ENCODE assay signal across 7 cellular contexts in genomic region chr15:31391687-31392671, GRCh38.
DNase-seq lines count a peak whose midpoint lies in the region; ATAC-seq lines count a peak whose summit lies in the region.

No MANE protein-coding gene starts in this region.

- H3K4me1 Mint-ChIP-seq in activated CD4-positive, alpha-beta memory T cell treated with anti-CD3 and anti-CD28 coated beads, Interleukin-2, amount 10 ng/mL, durations not matched to agents 7 days and 5 days = peaks cover 49% of the 10 kb centered on the region

- no peaks in the 10 kb centered on the region for H3K36me3 ChIP-seq in ectodermal cell (ENCODE audit: control insufficient read depth, insufficient read depth, low read length)

- no peak overlapping the region for H3K27ac ChIP-seq in ectodermal cell (ENCODE audit: insufficient read depth, low read depth, low read length, poor library complexity, severe bottlenecking)

- POLR2A ChIA-PET in activated CD4-positive, alpha-beta memory T cell treated with anti-CD3 and anti-CD28 coated beads, Interleukin-2, amount 10 ng/mL, durations not matched to agents 7 days and 5 days (lab: Charles Lee) = interaction anchor here (0.8 to 2.3 kb wide), 25 partner anchors 9 to 177 kb away, joined by 3 to 56 read pairs (median 5); partner anchors contain the start of gene KLF13

- peak overlapping the region; percentile 80 for H3K27ac Mint-ChIP-seq in activated CD4-positive, alpha-beta memory T cell treated with anti-CD3 and anti-CD28 coated beads, Interleukin-2, amount 10 ng/mL, durations not matched to agents 7 days and 5 days

- peaks cover 21% of the 10 kb centered on the region for H3K36me3 Mint-ChIP-seq in activated CD4-positive, alpha-beta memory T cell treated with anti-CD3 and anti-CD28 coated beads, Interleukin-2, amount 10 ng/mL, durations not matched to agents 7 days and 5 days (ENCODE audit: low read depth)

- H3K4me1 ChIP-seq in ectodermal cell (ENCODE audit: control insufficient read depth, insufficient read depth, low read length) = no peaks in the 10 kb centered on the region

- peak; percentile 4 to 8 for DNase-seq in NCI-H1930 (lab: John Stamatoyannopoulos, UW)
- DNase-seq in activated CD4-positive, alpha-beta memory T cell treated with anti-CD3 and anti-CD28 coated beads, Interleukin-2, amount 10 ng/mL, durations not matched to agents 7 days and 5 days = peak; percentile 87
- DNase-seq in medulla oblongata (ENCODE audit: extremely low spot score) = peak; percentile 58
- DNase-seq in stimulated activated CD8-positive, alpha-beta memory T cell treated with anti-CD3 and anti-CD28 coated beads, Interleukin-12 subunit alpha, Interleukin-12 subunit beta, amount 100 ng/mL, for 1 hour (ENCODE audit: low read depth) = peak; percentile 66

- peaks cover 5% of the 10 kb centered on the region for H3K9me3 Mint-ChIP-seq in activated CD4-positive, alpha-beta memory T cell treated with anti-CD3 and anti-CD28 coated beads, Interleukin-2, amount 10 ng/mL, durations not matched to agents 7 days and 5 days

- H3K4me3 Mint-ChIP-seq in activated CD4-positive, alpha-beta memory T cell treated with anti-CD3 and anti-CD28 coated beads, Interleukin-2, amount 10 ng/mL, durations not matched to agents 7 days and 5 days = peak overlapping the region; percentile 88

- CTCF ChIA-PET in activated CD4-positive, alpha-beta memory T cell treated with anti-CD3 and anti-CD28 coated beads, Interleukin-2, amount 10 ng/mL, durations not matched to agents 7 days and 5 days (lab: Charles Lee) = interaction anchor here (0.9 to 1.9 kb wide), 17 partner anchors 8 to 224 kb away, joined by 3 to 19 read pairs (median 4); no protein-coding TSS in a partner anchor

- no peaks in the 10 kb centered on the region for H3K27me3 Mint-ChIP-seq in activated CD4-positive, alpha-beta memory T cell treated with anti-CD3 and anti-CD28 coated beads, Interleukin-2, amount 10 ng/mL, durations not matched to agents 7 days and 5 days

- 0% methylated on average over 86 of the region's 86 CpGs for WGBS in ectodermal cell, 2 experiments

- peak overlapping the region; percentile 54 for H3K4me3 ChIP-seq in ectodermal cell (ENCODE audit: insufficient read depth, low read depth, low read length)

- ATAC-seq in GM18517 (IDR thresholded peaks at IDR 0.05; ENCODE audit: unreplicated experiment) = peak; percentile 69
- ATAC-seq in HG02642 (IDR thresholded peaks at IDR 0.05; ENCODE audit: poor library complexity, unreplicated experiment) = peak; percentile 91

- H3K9me3 ChIP-seq in ectodermal cell (ENCODE audit: control insufficient read depth, low read length) = no peaks in the 10 kb centered on the region

- peaks cover 35% of the 10 kb centered on the region for H3K27me3 ChIP-seq in ectodermal cell (ENCODE audit: control insufficient read depth, insufficient read depth, low read length, poor library complexity, severe bottlenecking)

Comparison
In these comparisons a context has a peak if more than half of its experiments do, and no peak if none do; other contexts are left out.
1. DNase-seq: peak in every context shown above with its lines; median percentile 87 in activated CD4-positive, alpha-beta memory T cell treated with anti-CD3 and anti-CD28 coated beads, Interleukin-2, amount 10 ng/mL, durations not matched to agents 7 days and 5 days; 66 in stimulated activated CD8-positive, alpha-beta memory T cell treated with anti-CD3 and anti-CD28 coated beads, Interleukin-12 subunit alpha, Interleukin-12 subunit beta, amount 100 ng/mL, for 1 hour; 58 in medulla oblongata; 6 in NCI-H1930.